Comparison of ENCODE assay signal across 1 cellular context in genomic region chr7:151699147-151699546, GRCh38.
TF ChIP-seq lines count a peak whose summit lies in the region.

No MANE protein-coding gene starts in this region.

TF ChIP-seq in HepG2, 621 proteins besides CTCF, POLR2A, EP300 and RAD21 (continued from another document):
- no peak for TF ChIP-seq LRRFIP1 (CRISPR knock-in tag; conservative IDR thresholded peaks at IDR 0.05)
- TF ChIP-seq AHR (CRISPR knock-in tag; IDR thresholded peaks at IDR 0.05): no peak
- TF ChIP-seq ZNF12 (CRISPR knock-in tag; IDR thresholded peaks at IDR 0.05): no peak
- no peak for TF ChIP-seq ZNF563 (CRISPR knock-in tag; IDR thresholded peaks at IDR 0.05)
- TF ChIP-seq FOXP1 (IDR thresholded peaks at IDR 0.05): no peak
- TF ChIP-seq FOXP1 (CRISPR knock-in tag; IDR thresholded peaks at IDR 0.05): no peak
- no peak for TF ChIP-seq NR2F2 (IDR thresholded peaks at IDR 0.05; ENCODE audit: borderline replicate concordance, low read depth)
- TF ChIP-seq, protein P1, sequence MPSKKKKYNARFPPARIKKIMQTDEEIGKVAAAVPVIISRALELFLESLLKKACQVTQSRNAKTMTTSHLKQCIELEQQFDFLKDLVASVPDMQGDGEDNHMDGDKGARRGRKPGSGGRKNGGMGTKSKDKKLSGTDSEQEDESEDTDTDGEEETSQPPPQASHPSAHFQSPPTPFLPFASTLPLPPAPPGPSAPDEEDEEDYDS (CRISPR knock-in tag; IDR thresholded peaks at IDR 0.05): no peak
- TF ChIP-seq SSRP1 (CRISPR knock-in tag; IDR thresholded peaks at IDR 0.05): no peak
- no peak for TF ChIP-seq CBX1 (IDR thresholded peaks at IDR 0.05; ENCODE audit: low read depth)
- TF ChIP-seq ZFP62 (CRISPR knock-in tag; IDR thresholded peaks at IDR 0.05): no peak
- TF ChIP-seq ZFP36 (IDR thresholded peaks at IDR 0.05; ENCODE audit: borderline replicate concordance, low read depth, low read length, partially characterized antibody): no peak
- TF ChIP-seq TERF1 (CRISPR knock-in tag; IDR thresholded peaks at IDR 0.05): no peak
- TF ChIP-seq ZNF570 (CRISPR knock-in tag; IDR thresholded peaks at IDR 0.05; ENCODE audit: borderline replicate concordance): no peak
- TF ChIP-seq ZNF713 (CRISPR knock-in tag; IDR thresholded peaks at IDR 0.05): no peak
